In genomic region chr15:93584021-93584420, GRCh38 we compare ENCODE assay signal across 21 cellular contexts.
"Had no signal": no experiment of that assay in that cellular context is flagged by ENCODE, and none has a peak within 500 bp of the region (broad histone marks: within the 10 kb centered on the region; RNA-seq: fewer than 3 reads in every experiment).

No MANE protein-coding gene starts in this region.

- H3K4me3 ChIP-seq: gastrocnemius medialis, left lung, lung, sigmoid colon, skin epidermis, thoracic aorta, transverse colon had no signal

- H3K27ac ChIP-seq: gastrocnemius medialis, left lung, neutrophil, sigmoid colon, skin epidermis, thoracic aorta, transverse colon had no signal

- H3K27ac Mint-ChIP-seq: endodermal cell; immature natural killer cell; natural killer cell treated with Interleukin-12 subunit alpha and Interleukin-12 subunit beta and Interleukin-15 and Interleukin-18, amount 100 ng/mL, for 72 hours; stimulated activated naive B cell treated with anti-CD40 and anti-IgM and Interleukin-4, amounts not matched to agents 10 μg/mL and 1 μg/mL and 100 μg/mL, for 72 hours; stimulated activated naive CD8-positive, alpha-beta T cell treated with anti-CD3 and anti-CD28 coated beads, Interleukin-15, amount 100 ng/mL, for 72 hours had no signal

- DNase-seq: cerebellar nuclear complex; effector CD4-positive, alpha-beta T cell; endodermal cell; gastrocnemius medialis; glutamatergic neuron; immature natural killer cell; left lung; mesenchymal stem cell; midbrain; posterior cingulate gyrus; sigmoid colon; stimulated activated CD4-positive, alpha-beta T cell treated with anti-CD3 and anti-CD28 coated beads, Interleukin-2, amount 100 ng/mL, for 24 hours; stimulated activated CD4-positive, alpha-beta T cell treated with anti-CD3 and anti-CD28 coated beads, Interleukin-4, amount 100 ng/mL, for 4 hours; stimulated activated naive B cell treated with anti-CD40 and anti-IgM and Interleukin-4, amounts not matched to agents 10 μg/mL and 1 μg/mL and 100 μg/mL, for 72 hours; stimulated activated naive CD8-positive, alpha-beta T cell treated with anti-CD3 and anti-CD28 coated beads, Interleukin-15, amount 100 ng/mL, for 72 hours; transverse colon had no signal

- H3K4me1 ChIP-seq: gastrocnemius medialis, left lung, transverse colon had no signal

- H3K27me3 Mint-ChIP-seq: stimulated activated naive B cell treated with anti-CD40 and anti-IgM and Interleukin-4, amounts not matched to agents 10 μg/mL and 1 μg/mL and 100 μg/mL, for 72 hours had no signal

- H3K27me3 ChIP-seq: gastrocnemius medialis, left lung, sigmoid colon, transverse colon had no signal

- H3K4me1 Mint-ChIP-seq: endodermal cell; immature natural killer cell; stimulated activated naive B cell treated with anti-CD40 and anti-IgM and Interleukin-4, amounts not matched to agents 10 μg/mL and 1 μg/mL and 100 μg/mL, for 72 hours; stimulated activated naive CD8-positive, alpha-beta T cell treated with anti-CD3 and anti-CD28 coated beads, Interleukin-15, amount 100 ng/mL, for 72 hours had no signal

- H3K36me3 Mint-ChIP-seq: immature natural killer cell; natural killer cell treated with Interleukin-12 subunit alpha and Interleukin-12 subunit beta and Interleukin-15 and Interleukin-18, amount 100 ng/mL, for 72 hours; stimulated activated naive B cell treated with anti-CD40 and anti-IgM and Interleukin-4, amounts not matched to agents 10 μg/mL and 1 μg/mL and 100 μg/mL, for 72 hours had no signal

- H3K9me3 Mint-ChIP-seq: endodermal cell; natural killer cell treated with Interleukin-12 subunit alpha and Interleukin-12 subunit beta and Interleukin-15 and Interleukin-18, amount 100 ng/mL, for 72 hours had no signal

- H3K36me3 ChIP-seq: gastrocnemius medialis, left lung, neutrophil, sigmoid colon, thoracic aorta, transverse colon had no signal

- H3K4me3 Mint-ChIP-seq: endodermal cell; immature natural killer cell; natural killer cell treated with Interleukin-12 subunit alpha and Interleukin-12 subunit beta and Interleukin-15 and Interleukin-18, amount 100 ng/mL, for 72 hours; stimulated activated naive B cell treated with anti-CD40 and anti-IgM and Interleukin-4, amounts not matched to agents 10 μg/mL and 1 μg/mL and 100 μg/mL, for 72 hours; stimulated activated naive CD8-positive, alpha-beta T cell treated with anti-CD3 and anti-CD28 coated beads, Interleukin-15, amount 100 ng/mL, for 72 hours had no signal

- H3K9me3 ChIP-seq: gastrocnemius medialis, neutrophil, thoracic aorta, transverse colon had no signal
